Comparison of ENCODE assay signal across 3 cellular contexts in the genomic region with DNA sequence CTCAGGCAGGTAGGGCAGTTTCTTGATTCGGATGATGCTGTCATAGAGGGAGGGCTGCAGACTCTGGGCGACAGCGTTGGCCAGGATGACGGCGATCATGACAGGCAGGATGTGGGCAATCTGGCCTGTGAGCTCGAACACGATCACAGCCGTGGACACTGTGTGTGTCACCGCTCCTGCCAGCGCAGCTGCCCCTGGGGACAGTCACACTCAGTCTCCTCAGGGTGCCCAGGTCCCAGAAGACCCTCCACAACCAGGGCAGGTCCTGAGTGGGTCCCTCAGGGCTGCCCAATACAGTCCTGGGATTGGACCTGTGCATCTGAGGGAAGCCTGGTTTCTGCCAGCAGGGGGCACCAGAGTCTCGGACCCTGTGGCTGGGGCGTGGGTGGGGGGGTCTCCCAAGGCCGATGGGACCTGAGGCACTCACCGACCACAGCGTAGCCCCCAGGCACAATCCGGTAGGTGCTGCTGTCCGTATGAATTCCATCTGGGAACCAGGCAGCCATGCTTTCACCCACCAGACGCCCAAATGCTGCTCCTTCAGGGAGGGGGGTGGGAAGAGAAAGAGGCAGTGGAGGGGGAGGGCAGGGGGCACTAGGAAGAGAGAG.
TF ChIP-seq lines count a peak whose summit lies in the region.

No MANE protein-coding gene starts in this region.

TF ChIP-seq in IMR-90, 13 proteins besides CTCF, POLR2A, EP300 and RAD21:
- TF ChIP-seq SMC3 (IDR thresholded peaks at IDR 0.05; ENCODE audit: low read depth, low read length), result peak; percentile 39
- no peak for TF ChIP-seq RFX5 (IDR thresholded peaks at IDR 0.05; ENCODE audit: low read depth, low read length)

TF ChIP-seq in endothelial cell of umbilical vein, 7 proteins besides CTCF, POLR2A, EP300 and RAD21:
- TF ChIP-seq MYC (IDR thresholded peaks at IDR 0.05; ENCODE audit: low read depth, low read length) (no peak), POLR2AphosphoS5 (IDR thresholded peaks at IDR 0.05; ENCODE audit: insufficient read depth, low read depth, low read length) (no peak), FOS (IDR thresholded peaks at IDR 0.05; ENCODE audit: borderline replicate concordance, insufficient read depth, low read length) (no peak), JUN (IDR thresholded peaks at IDR 0.05; ENCODE audit: borderline replicate concordance, insufficient read depth, insufficient read length, low read depth) (no peak), EZH2 (IDR thresholded peaks at IDR 0.05; ENCODE audit: borderline replicate concordance, low read depth, low read length, severe bottlenecking) (no peak), GATA2 (IDR thresholded peaks at IDR 0.05; ENCODE audit: insufficient read depth, insufficient read length, low read depth, low read length) (no peak)
- TF ChIP-seq, protein P1, sequence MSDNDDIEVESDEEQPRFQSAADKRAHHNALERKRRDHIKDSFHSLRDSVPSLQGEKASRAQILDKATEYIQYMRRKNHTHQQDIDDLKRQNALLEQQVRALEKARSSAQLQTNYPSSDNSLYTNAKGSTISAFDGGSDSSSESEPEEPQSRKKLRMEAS (IDR thresholded peaks at IDR 0.05; ENCODE audit: insufficient read depth, insufficient read length), result no peak

TF ChIP-seq in neural cell, 6 proteins besides CTCF, POLR2A, EP300 and RAD21:
- TF ChIP-seq SMC3 (conservative IDR thresholded peaks at IDR 0.05; ENCODE audit: poor library complexity) (peak; percentile 30), MXI1 (conservative IDR thresholded peaks at IDR 0.05; ENCODE audit: poor library complexity, severe bottlenecking) (no peak)
